ENCODE assay signal across 27 cellular contexts in genomic region chrX:16418650-16419049, GRCh38.
"Had no signal": no experiment of that assay in that cellular context is flagged by ENCODE, and none has a peak within 500 bp of the region (broad histone marks: within the 10 kb centered on the region; RNA-seq: fewer than 3 reads in every experiment).

No MANE protein-coding gene starts in this region.

- H3K27me3 ChIP-seq: adrenal gland, ascending aorta, brain microvascular endothelial cell had no signal

- H3K4me3 ChIP-seq: adrenal gland, ascending aorta, coronary artery, dorsolateral prefrontal cortex had no signal

- H3K36me3 ChIP-seq: adrenal gland, ascending aorta, brain microvascular endothelial cell had no signal

- H3K27ac ChIP-seq: adrenal gland, ascending aorta, brain microvascular endothelial cell, coronary artery, dorsolateral prefrontal cortex, VCaP had no signal

- DNase-seq: activated CD4-positive, alpha-beta memory T cell treated with anti-CD3 and anti-CD28 coated beads, Interleukin-2, amount 10 ng/mL, durations not matched to agents 7 days and 5 days; activated CD4-positive, alpha-beta T cell treated with anti-CD3 and anti-CD28 coated beads for 1 hour; activated CD4-positive, alpha-beta T cell treated with anti-CD3 and anti-CD28 coated beads for 4 hours; activated CD4-positive, alpha-beta T cell treated with anti-CD3 and anti-CD28 coated beads, Interleukin-2, amount 10 ng/mL, durations not matched to agents 7 days and 5 days; activated CD4-positive, alpha-beta T cell treated with anti-CD3 and anti-CD28 coated beads, Interleukin-2, amount 50 U/mL, for 4 hours; activated CD8-positive, alpha-beta memory T cell treated with anti-CD3 and anti-CD28 coated beads, Interleukin-2, amount 50 U/mL, for 48 hours; activated effector memory CD4-positive, alpha-beta T cell treated with Interleukin-2 at 50 U/mL for 16 hours; activated gamma-delta T cell treated with Interleukin-2 at 50 U/mL for 16 hours; activated naive CD4-positive, alpha-beta T cell treated with anti-CD3 and anti-CD28 coated beads, Interleukin-2, amount 50 U/mL, for 16 hours; activated naive CD4-positive, alpha-beta T cell treated with Interleukin-2 at 50 U/mL for 16 hours; activated T-cell treated with anti-CD3 and anti-CD28 coated beads for 4 hours; activated T-cell treated with anti-CD3 and anti-CD28 coated beads, Interleukin-2, amount 50 U/mL, for 24 hours; adrenal gland; brain microvascular endothelial cell; dorsolateral prefrontal cortex; effector memory CD4-positive, alpha-beta T cell; endodermal cell; foreskin fibroblast; head of caudate nucleus; hypothalamus; T-helper 2 cell had no signal

- ATAC-seq: activated T-helper 17 cell treated with anti-CD3 and anti-CD28 coated beads, Interleukin-2, amount 50 U/mL, for 72 hours; esophagus mucosa; WTC11 had no signal

- H3K4me1 ChIP-seq: adrenal gland, ascending aorta had no signal

- H3K9me3 ChIP-seq: adrenal gland, ascending aorta had no signal
